ENCODE assay signal across 8 cellular contexts in genomic region chr6:109690373-109690739, GRCh38. TPM values are rescaled to one million over a fixed set of nuclear protein-coding genes. Genes with fewer than 3 reads are reported as not detected.
DNase-seq lines count a peak whose midpoint lies in the region; ATAC-seq and TF ChIP-seq lines count a peak whose summit lies in the region.

No MANE protein-coding gene starts in this region.

- peak; percentile 69 for DNase-seq in BE2C
- DNase-seq in Peyer's patch, result peak; percentile 78 to 88 (median 84)
- DNase-seq in activated gamma-delta T cell treated with anti-CD3 and anti-CD28 coated beads, Interleukin-2, amount 50 U/mL, for 16 hours (ENCODE audit: low read depth), result peak; percentile 42
- DNase-seq in glutamatergic neuron, result peak; percentile 70
- DNase-seq in ovary, result peak; percentile 26 to 65 (median 53)
- DNase-seq in ureter (ENCODE audit: low spot score), result peak; percentile 68

- H3K9me3 Mint-ChIP-seq in glutamatergic neuron (ENCODE audit: unreplicated experiment), result no peaks in the 10 kb centered on the region

- no peak for TF ChIP-seq EP300 in ovary (IDR thresholded peaks at IDR 0.05)

- H3K4me1 ChIP-seq in BE2C (no peaks in the 10 kb centered on the region), Peyer's patch (peaks cover 0 to 16% (median 2%) of the 10 kb centered on the region in 4 donors), ovary (ENCODE audit: insufficient read depth) (no peaks in the 10 kb centered on the region)

- H3K27ac ChIP-seq in Peyer's patch, result peak overlapping the region; percentile 81 to 90 (median 83)
- peak overlapping the region; percentile 19 to 78 for H3K27ac ChIP-seq in ovary

- H3K36me3 ChIP-seq in BE2C, result no peaks in the 10 kb centered on the region
- H3K36me3 ChIP-seq in Peyer's patch, result no peaks in the 10 kb centered on the region
- H3K36me3 ChIP-seq in ovary, result no peaks in the 10 kb centered on the region

- 0 to 1% (median 0%) methylated on average over 24 of the region's 24 CpGs for WGBS in ovary, 3 donors

- H3K9me3 ChIP-seq in BE2C (no peaks in the 10 kb centered on the region), Peyer's patch (no peaks in the 10 kb centered on the region), ovary (no peaks in the 10 kb centered on the region)

- no peak for TF ChIP-seq POLR2A in Peyer's patch (IDR thresholded peaks at IDR 0.05)
- TF ChIP-seq POLR2A in ovary (IDR thresholded peaks at IDR 0.05), result no peak

- H3K27me3 ChIP-seq in BE2C, result no peaks in the 10 kb centered on the region
- H3K27me3 ChIP-seq in Peyer's patch, result no peaks in the 10 kb centered on the region
- H3K27me3 ChIP-seq in ovary, result no peaks in the 10 kb centered on the region

- intact Hi-C loops in ovary (cut with DNase I), result loop anchor here in 1 of 4 donors (10.0 kb wide), 1 partner anchor 496 kb away; no protein-coding TSS in a partner anchor

- peaks cover 4% of the 10 kb centered on the region for H3K4me1 Mint-ChIP-seq in glutamatergic neuron (ENCODE audit: low read depth, unreplicated experiment)

- H3K4me3 Mint-ChIP-seq in glutamatergic neuron (ENCODE audit: unreplicated experiment), result peak overlapping the region; percentile 94

- peak overlapping the region; percentile 93 for H3K27ac Mint-ChIP-seq in glutamatergic neuron (ENCODE audit: unreplicated experiment)

- peaks cover 7% of the 10 kb centered on the region for H3K27me3 Mint-ChIP-seq in glutamatergic neuron (ENCODE audit: unreplicated experiment)

- ATAC-seq in GM19328 (IDR thresholded peaks at IDR 0.05; ENCODE audit: unreplicated experiment), result peak; percentile 43
- peak; percentile 32 for ATAC-seq in HG03457 (IDR thresholded peaks at IDR 0.05; ENCODE audit: unreplicated experiment)

- TF ChIP-seq CTCF in BE2C (IDR thresholded peaks at IDR 0.05; ENCODE audit: low read depth, low read length), result no peak
- TF ChIP-seq CTCF in Peyer's patch (IDR thresholded peaks at IDR 0.05), result no peak
- no peak for TF ChIP-seq CTCF in glutamatergic neuron (IDR thresholded peaks at IDR 0.05; ENCODE audit: partially characterized antibody, unreplicated experiment)
- TF ChIP-seq CTCF in ovary (IDR thresholded peaks at IDR 0.05), result no peak

- H3K36me3 Mint-ChIP-seq in glutamatergic neuron (ENCODE audit: unreplicated experiment), result no peaks in the 10 kb centered on the region

- peak overlapping the region; percentile 99 for H3K4me3 ChIP-seq in BE2C (ENCODE audit: low read depth, low read length)
- H3K4me3 ChIP-seq in Peyer's patch, result peak overlapping the region; percentile 69 to 91 (median 88)
- peak overlapping the region; percentile 60 for H3K4me3 ChIP-seq in ovary

RNA-seq across cellular contexts. Expression of gene AK9, which starts 0.6 kb away (rescaled TPM):
- 0.96 TPM for polyA plus RNA-seq in BE2C (2012; ENCODE audit: insufficient read depth, insufficient read length, low read depth)
- 10 to 100 TPM in 2 of 4 donors, 1 to 10 TPM in 2; 7.9 to 66.0 (median 9.7) TPM for total RNA-seq in Peyer's patch
- 8.1 TPM for total RNA-seq in glutamatergic neuron (ENCODE audit: unreplicated experiment)
- 10 to 100 TPM in 3 of 7 donors, 1 to 10 TPM in 4; 5.5 to 17.5 (median 9.5) TPM for total RNA-seq in ovary
- 1 to 10 TPM; 2.9 to 6.4 TPM for polyA plus RNA-seq in ovary
- 12.9 TPM for total RNA-seq in ureter

RNA-seq across cellular contexts. Expression of gene FIG4, which starts 0.7 kb away (rescaled TPM):
- 0.43 TPM for polyA plus RNA-seq in BE2C (2012; ENCODE audit: insufficient read depth, insufficient read length, low read depth)
- total RNA-seq in Peyer's patch (10 to 100 TPM; 14.7 to 23.9 (median 18.1) TPM), glutamatergic neuron (ENCODE audit: unreplicated experiment) (15.4 TPM), ovary (10 to 100 TPM in 6 of 7 donors, 1 to 10 TPM in 1; 7.6 to 15.8 (median 13.3) TPM), ureter (22.7 TPM)
- 10 to 100 TPM in 1 of 2 donors, 1 to 10 TPM in 1; 7.4 to 17.5 TPM for polyA plus RNA-seq in ovary

Comparison
In these comparisons a context has a peak if more than half of its experiments do, and no peak if none do; other contexts are left out.
1. Peak in every context shown above with its lines: DNase-seq, ATAC-seq, H3K4me3 ChIP-seq and H3K27ac ChIP-seq.